In the genomic region with DNA sequence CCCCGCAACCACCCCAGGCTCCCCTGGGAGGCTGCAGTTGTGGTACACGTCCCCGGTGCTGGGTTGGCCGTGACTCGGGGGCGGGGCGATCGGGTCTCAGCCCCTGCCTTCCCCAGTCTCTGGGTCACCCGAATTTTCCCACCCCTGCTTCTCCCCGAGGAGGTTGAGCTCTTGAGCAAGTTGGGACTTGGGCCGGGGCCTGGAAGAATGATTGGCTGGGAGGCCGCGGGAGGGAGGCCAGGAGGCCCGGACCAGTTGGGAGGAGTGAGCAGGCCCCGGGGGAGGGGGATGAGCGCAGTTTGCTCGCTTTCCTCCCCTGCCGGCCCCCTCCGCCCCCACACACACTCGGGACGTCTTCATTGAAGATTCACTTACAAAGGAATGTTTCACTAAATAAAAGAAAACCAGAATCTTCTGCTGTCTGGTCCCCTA, we compare ENCODE assay signal across 9 cellular contexts. TPM values are rescaled to one million over a fixed set of nuclear protein-coding genes. Genes with fewer than 3 reads are reported as not detected.
DNase-seq lines count a peak whose midpoint lies in the region; ATAC-seq and TF ChIP-seq lines count a peak whose summit lies in the region.
"Had no signal": no experiment of that assay in that cellular context is flagged by ENCODE, and none has a peak within 500 bp of the region (broad histone marks: within the 10 kb centered on the region; RNA-seq: fewer than 3 reads in every experiment).

No MANE protein-coding gene starts in this region.

- H2AK5ac ChIP-seq in H9 (ENCODE audit: insufficient read length, low read length), result no peak overlapping the region

- H3K4ac ChIP-seq in H9 (ENCODE audit: low read depth, low read length), result no peak overlapping the region

- H4K91ac ChIP-seq in H9 (ENCODE audit: insufficient read length, low read depth, low read length), result no peak overlapping the region

- no peak overlapping the region for H2AFZ ChIP-seq in H9 (ENCODE audit: low read length)

- H3K36me3 ChIP-seq in right atrium auricular region, result no peaks in the 10 kb centered on the region
- no peaks in the 10 kb centered on the region for H3K36me3 ChIP-seq in prostate gland

- peak; percentile 88 for DNase-seq in H9
- DNase-seq in right atrium auricular region (ENCODE audit: low spot score), result peak; percentile 90
- peak; percentile 89 for DNase-seq in prostate gland (ENCODE audit: low spot score)
- DNase-seq in NCI-H510A treated with DMSO at 0.1 percent for 48 hours (lab: John Stamatoyannopoulos, UW), result no peak
- no peak for DNase-seq in 8988T

- peaks cover 32 to 39% of the 10 kb centered on the region in 2 experiments for H3K4me1 Mint-ChIP-seq in H9

- no peak overlapping the region for H2BK12ac ChIP-seq in H9 (ENCODE audit: insufficient read length, low read depth, low read length)

- H3K4me2 ChIP-seq in H9 (ENCODE audit: insufficient read depth, insufficient read length, low read length), result peak overlapping the region; percentile 51

- H2BK5ac ChIP-seq in H9 (ENCODE audit: insufficient read length, low read length), result no peak overlapping the region

- peaks cover 10% of the 10 kb centered on the region for H3K23me2 ChIP-seq in H9 (ENCODE audit: insufficient read length, low read depth, low read length, poor library complexity, severe bottlenecking)

- H3K79me1 ChIP-seq in H9 (ENCODE audit: insufficient read depth, low read depth, low read length, poor library complexity, severe bottlenecking), result no peaks in the 10 kb centered on the region

- ATAC-seq in HG02870 (IDR thresholded peaks at IDR 0.05; ENCODE audit: unreplicated experiment), result no peak
- no peak for ATAC-seq in GM19328 (IDR thresholded peaks at IDR 0.05; ENCODE audit: unreplicated experiment)

- H3K27me3 Mint-ChIP-seq in H9 (ENCODE audit: low read depth), result peaks cover 3% of the 10 kb centered on the region

- no peak overlapping the region for H3T11ph ChIP-seq in H9 (ENCODE audit: low read length)

- H2BK20ac ChIP-seq in H9 (ENCODE audit: low read depth, low read length, poor library complexity, severe bottlenecking), result no peak overlapping the region

- WGBS in H9 (ENCODE audit: extremely low coverage, insufficient read length, low lambda C conversion rate), result no CpG with 5 or more reads among the region's 21 CpGs
- 8% methylated on average over 21 of the region's 21 CpGs for WGBS in prostate gland

- no peak overlapping the region for H3K18ac ChIP-seq in H9 (ENCODE audit: insufficient read length, low read depth, low read length)

- no peak overlapping the region for H3K23ac ChIP-seq in H9 (ENCODE audit: insufficient read length, low read depth, low read length)

- H4K8ac ChIP-seq in H9 (replicated peaks; ENCODE audit: insufficient read length, low read depth, low read length), result no peak overlapping the region

- intact Hi-C loops in prostate gland (cut with DNase I), result no loop called here

- H3K4me3 ChIP-seq in right atrium auricular region (peak overlapping the region; percentile 21 to 55), prostate gland (peak overlapping the region; percentile 29 to 42)
- H3K4me3 ChIP-seq: SJSA1 had no signal

- no peak overlapping the region for H2BK120ac ChIP-seq in H9 (ENCODE audit: low read depth, low read length, poor library complexity, severe bottlenecking)

- H3K9ac ChIP-seq in H9 (ENCODE audit: extremely low read depth, insufficient read length, low read length), result no peak overlapping the region

- H3K27me3 ChIP-seq in H9 (ENCODE audit: insufficient read depth, low read length) (no peaks in the 10 kb centered on the region), right atrium auricular region (no peaks in the 10 kb centered on the region), prostate gland (replicated peaks; ENCODE audit: insufficient read depth) (no peaks in the 10 kb centered on the region)
- H3K27me3 ChIP-seq: SJSA1 had no signal

- TF ChIP-seq CTCF in H9 (conservative IDR thresholded peaks at IDR 0.05) (no peak), right atrium auricular region (IDR thresholded peaks at IDR 0.05) (no peak), prostate gland (IDR thresholded peaks at IDR 0.05) (peak in 1 of 4 experiments; percentile 12)

- no peak overlapping the region; the same call in 1 of the 2 replicates for H3K14ac ChIP-seq in H9 (ENCODE audit: insufficient read depth, low read length)

- peak overlapping the region; percentile 57 to 76 for H3K4me3 Mint-ChIP-seq in H9

- no peaks in the 10 kb centered on the region for H4K20me1 ChIP-seq in H9 (ENCODE audit: control insufficient read depth, insufficient read depth, insufficient read length)

- H2BK15ac ChIP-seq in H9 (ENCODE audit: low read depth, low read length), result no peak overlapping the region

- H3K79me2 ChIP-seq in H9 (ENCODE audit: insufficient read depth, low read length), result no peaks in the 10 kb centered on the region

- peaks cover 3 to 4% (median 4%) of the 10 kb centered on the region in 3 experiments; a peak in 5 of 7 replicates for H3K36me3 Mint-ChIP-seq in H9 (ENCODE audit: insufficient read depth in 1 of 3, low read depth in 3 of 3)

- H3K9me3 ChIP-seq in H9 (ENCODE audit: control insufficient read depth, low read depth, low read length) (no peaks in the 10 kb centered on the region), right atrium auricular region (no peaks in the 10 kb centered on the region), prostate gland (no peaks in the 10 kb centered on the region)

- H3K27ac Mint-ChIP-seq in H9, result peak overlapping the region in 1 of 3 experiments; percentile 61; a peak in 1 of 7 replicates

- H3K56ac ChIP-seq in H9 (ENCODE audit: insufficient read length, low read depth, low read length), result no peak overlapping the region

- peaks cover 2% of the 10 kb centered on the region; the same call in 1 of the 2 replicates for H3K4me1 ChIP-seq in H9 (ENCODE audit: insufficient read depth, low read length)
- H3K4me1 ChIP-seq in right atrium auricular region, result peaks cover 0 to 33% of the 10 kb centered on the region in 2 donors
- H3K4me1 ChIP-seq in prostate gland (replicated peaks), result no peaks in the 10 kb centered on the region

- no peak overlapping the region for H4K5ac ChIP-seq in H9 (ENCODE audit: insufficient read length, low read depth, low read length)

- H3K27ac ChIP-seq in H9 (ENCODE audit: insufficient read length, low read depth, low read length), result no peak overlapping the region
- H3K27ac ChIP-seq in angular gyrus (ENCODE audit: low read depth, low read length), result peak overlapping the region; percentile 67
- peak overlapping the region; percentile 86 to 92 for H3K27ac ChIP-seq in right atrium auricular region
- H3K27ac ChIP-seq in prostate gland, result peak overlapping the region; percentile 93 to 94
- H3K27ac ChIP-seq: SJSA1 had no signal

- peak; percentile 57 for TF ChIP-seq POLR2A in prostate gland (IDR thresholded peaks at IDR 0.05)

- no peaks in the 10 kb centered on the region; a peak in 1 of 5 replicates for H3K9me3 Mint-ChIP-seq in H9

RNA-seq across cellular contexts. Expression of gene HEXIM1, which starts 4.5 kb away (rescaled TPM):
- total RNA-seq in H9 (2021), result 32.4 and 33.0 TPM in 2 replicates
- total RNA-seq in right atrium auricular region, result 10 to 100 TPM; 16.4 to 31.1 TPM
- total RNA-seq in prostate gland, result 10 to 100 TPM; 34.5 to 67.1 TPM

RNA-seq across cellular contexts. Expression of gene ACBD4, which starts 8.3 kb away (rescaled TPM):
- 9.7 and 10.5 TPM in 2 replicates for total RNA-seq in H9 (2021)
- 1 to 10 TPM; 9.0 to 9.4 TPM for total RNA-seq in right atrium auricular region
- 10 to 100 TPM; 18.8 to 23.3 TPM for total RNA-seq in prostate gland

RNA-seq across cellular contexts. Expression of gene PLCD3, which starts 11.5 kb away (rescaled TPM):
- total RNA-seq in H9 (2021) (41.6 and 48.5 TPM in 2 replicates), right atrium auricular region (100 to 1,000 TPM; 102 to 156 TPM), prostate gland (100 to 1,000 TPM in 1 of 2 donors, 10 to 100 TPM in 1; 34.7 to 154 TPM)

RNA-seq across cellular contexts. Expression of gene HEXIM2, which starts 17.9 kb away (rescaled TPM):
- total RNA-seq in H9 (2021), result 12.5 and 16.1 TPM in 2 replicates
- 1 to 10 TPM; 3.1 to 6.8 TPM for total RNA-seq in right atrium auricular region
- 10 to 100 TPM in 1 of 2 donors, 1 to 10 TPM in 1; 7.1 to 27.0 TPM for total RNA-seq in prostate gland

Comparison
In these comparisons a context has a peak if more than half of its experiments do, and no peak if none do; other contexts are left out.
1. DNase-seq: peak in H9 (single experiment), right atrium auricular region (single experiment) and prostate gland (single experiment); none in NCI-H510A treated with DMSO at 0.1 percent for 48 hours (single experiment) and 8988T (single experiment).